ENCODE assay signal across 19 cellular contexts in the genomic region with DNA sequence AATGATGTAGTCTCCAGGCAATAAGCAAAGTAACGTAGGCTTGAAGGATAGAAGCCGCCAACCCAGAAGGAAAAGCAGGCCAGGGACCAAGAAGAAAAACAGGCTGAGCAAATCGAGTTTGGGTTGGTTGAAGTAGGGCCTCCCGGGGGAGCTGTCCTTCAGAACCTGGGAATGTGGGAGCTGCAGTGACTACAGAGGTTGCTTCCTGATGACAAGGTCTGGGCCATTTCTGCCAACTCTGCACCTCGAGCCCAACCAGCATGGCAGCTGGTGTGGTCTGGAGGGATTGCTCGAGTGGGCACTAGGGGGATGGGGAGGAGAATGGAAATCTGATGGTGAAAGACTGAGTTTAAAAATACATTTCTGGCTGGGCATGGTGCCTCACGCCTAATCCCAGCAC. TPM values are rescaled to one million over a fixed set of nuclear protein-coding genes. Genes with fewer than 3 reads are reported as not detected.
"Had no signal": no experiment of that assay in that cellular context is flagged by ENCODE, and none has a peak within 500 bp of the region (broad histone marks: within the 10 kb centered on the region; RNA-seq: fewer than 3 reads in every experiment).

No MANE protein-coding gene starts in this region.

- H3K4me3 Mint-ChIP-seq: activated naive CD4-positive, alpha-beta T cell treated with anti-CD3 and anti-CD28 coated beads, Interleukin-2, amount 10 ng/mL, durations not matched to agents 7 days and 5 days; activated T-helper 17 cell treated with anti-CD3 and anti-CD28 coated beads, Interleukin-2, amount 50 U/mL, for 72 hours; naive thymus-derived CD8-positive, alpha-beta T cell; stimulated activated memory B cell treated with anti-CD40 and anti-IgM and Interleukin-4, amounts not matched to agents 10 μg/mL and 1 μg/mL and 100 μg/mL, for 72 hours had no signal

- H3K27me3 ChIP-seq: adrenal gland, gastrocnemius medialis, hepatocyte, right atrium auricular region, tibial artery, uterus had no signal

- DNase-seq: activated naive CD4-positive, alpha-beta T cell treated with anti-CD3 and anti-CD28 coated beads, Interleukin-2, amount 10 ng/mL, durations not matched to agents 7 days and 5 days; adrenal gland; caudate nucleus; effector CD4-positive, alpha-beta T cell; gastrocnemius medialis; left cardiac atrium; naive thymus-derived CD8-positive, alpha-beta T cell; nucleus accumbens; small intestine; tibial artery; uterus had no signal

- H3K27me3 Mint-ChIP-seq: activated naive CD4-positive, alpha-beta T cell treated with anti-CD3 and anti-CD28 coated beads, Interleukin-2, amount 10 ng/mL, durations not matched to agents 7 days and 5 days; stimulated activated memory B cell treated with anti-CD40 and anti-IgM and Interleukin-4, amounts not matched to agents 10 μg/mL and 1 μg/mL and 100 μg/mL, for 72 hours had no signal

- H3K27ac ChIP-seq: adrenal gland, coronary artery, gastrocnemius medialis, hepatocyte, right atrium auricular region, tibial artery, uterus had no signal

- H3K36me3 ChIP-seq: adrenal gland, gastrocnemius medialis, right atrium auricular region, tibial artery, uterus had no signal

- H3K27ac Mint-ChIP-seq: activated naive CD4-positive, alpha-beta T cell treated with anti-CD3 and anti-CD28 coated beads, Interleukin-2, amount 10 ng/mL, durations not matched to agents 7 days and 5 days; activated T-helper 17 cell treated with anti-CD3 and anti-CD28 coated beads, Interleukin-2, amount 50 U/mL, for 72 hours; naive thymus-derived CD8-positive, alpha-beta T cell; stimulated activated memory B cell treated with anti-CD40 and anti-IgM and Interleukin-4, amounts not matched to agents 10 μg/mL and 1 μg/mL and 100 μg/mL, for 72 hours had no signal

- H3K9me3 ChIP-seq: adrenal gland, gastrocnemius medialis, right atrium auricular region, uterus had no signal

- H3K9me3 Mint-ChIP-seq: activated naive CD4-positive, alpha-beta T cell treated with anti-CD3 and anti-CD28 coated beads, Interleukin-2, amount 10 ng/mL, durations not matched to agents 7 days and 5 days; activated T-helper 17 cell treated with anti-CD3 and anti-CD28 coated beads, Interleukin-2, amount 50 U/mL, for 72 hours had no signal

- H3K4me1 Mint-ChIP-seq: activated naive CD4-positive, alpha-beta T cell treated with anti-CD3 and anti-CD28 coated beads, Interleukin-2, amount 10 ng/mL, durations not matched to agents 7 days and 5 days; activated T-helper 17 cell treated with anti-CD3 and anti-CD28 coated beads, Interleukin-2, amount 50 U/mL, for 72 hours; naive thymus-derived CD8-positive, alpha-beta T cell had no signal

- H3K36me3 Mint-ChIP-seq: activated naive CD4-positive, alpha-beta T cell treated with anti-CD3 and anti-CD28 coated beads, Interleukin-2, amount 10 ng/mL, durations not matched to agents 7 days and 5 days had no signal

- H3K4me1 ChIP-seq: adrenal gland, gastrocnemius medialis, right atrium auricular region, tibial artery, uterus had no signal

- H3K4me3 ChIP-seq: adrenal gland, coronary artery, gastrocnemius medialis, hepatocyte, lung, right atrium auricular region, tibial artery, uterus had no signal

RNA-seq across cellular contexts. Expression of a gene that starts 14.1 kb away (rescaled TPM):
- total RNA-seq: activated T-helper 17 cell treated with anti-CD3 and anti-CD28 coated beads, Interleukin-2, amount 50 U/mL, for 72 hours; left cardiac atrium; mononuclear cell; naive thymus-derived CD8-positive, alpha-beta T cell; posterior vena cava; right atrium auricular region; uterus had no signal
- polyA plus RNA-seq: naive thymus-derived CD8-positive, alpha-beta T cell; small intestine had no signal
